ENCODE assay signal across 11 cellular contexts in genomic region chr2:79982445-79982844, GRCh38.
DNase-seq lines count a peak whose midpoint lies in the region; ATAC-seq and TF ChIP-seq lines count a peak whose summit lies in the region.
"Had no signal": no experiment of that assay in that cellular context is flagged by ENCODE, and none has a peak within 500 bp of the region (broad histone marks: within the 10 kb centered on the region; RNA-seq: fewer than 3 reads in every experiment).

No MANE protein-coding gene starts in this region.

- CTCF ChIA-PET in activated CD8-positive, alpha-beta T cell treated with anti-CD3 and anti-CD28 coated beads for 36 hours (lab: Charles Lee), result no interaction called here
- CTCF ChIA-PET in activated CD8-positive, alpha-beta T cell treated with anti-CD3 and anti-CD28 coated beads, Interleukin-2, amount 10 ng/mL, durations not matched to agents 7 days and 5 days (lab: Charles Lee), result no interaction called here

- H3K4me3 Mint-ChIP-seq in activated CD8-positive, alpha-beta T cell treated with anti-CD3 and anti-CD28 coated beads for 36 hours, result no peak overlapping the region
- no peak overlapping the region for H3K4me3 Mint-ChIP-seq in activated CD8-positive, alpha-beta T cell treated with anti-CD3 and anti-CD28 coated beads, Interleukin-2, amount 10 ng/mL, durations not matched to agents 7 days and 5 days
- H3K4me3 Mint-ChIP-seq: activated naive CD4-positive, alpha-beta T cell treated with anti-CD3 and anti-CD28 coated beads, Interleukin-2, amount 10 ng/mL, durations not matched to agents 7 days and 5 days had no signal

- no peak for TF ChIP-seq POLR2A in NB4 (IDR thresholded peaks at IDR 0.05; ENCODE audit: extremely low read depth, insufficient read length)

- no peaks in the 10 kb centered on the region for H3K9me3 Mint-ChIP-seq in activated CD8-positive, alpha-beta T cell treated with anti-CD3 and anti-CD28 coated beads for 36 hours
- no peaks in the 10 kb centered on the region for H3K9me3 Mint-ChIP-seq in activated CD8-positive, alpha-beta T cell treated with anti-CD3 and anti-CD28 coated beads, Interleukin-2, amount 10 ng/mL, durations not matched to agents 7 days and 5 days (ENCODE audit: insufficient read depth)
- H3K9me3 Mint-ChIP-seq: activated naive CD4-positive, alpha-beta T cell treated with anti-CD3 and anti-CD28 coated beads, Interleukin-2, amount 10 ng/mL, durations not matched to agents 7 days and 5 days had no signal

- H3K27ac Mint-ChIP-seq in activated CD8-positive, alpha-beta T cell treated with anti-CD3 and anti-CD28 coated beads for 36 hours, result no peak overlapping the region
- H3K27ac Mint-ChIP-seq in activated CD8-positive, alpha-beta T cell treated with anti-CD3 and anti-CD28 coated beads, Interleukin-2, amount 10 ng/mL, durations not matched to agents 7 days and 5 days, result no peak overlapping the region
- H3K27ac Mint-ChIP-seq: activated naive CD4-positive, alpha-beta T cell treated with anti-CD3 and anti-CD28 coated beads, Interleukin-2, amount 10 ng/mL, durations not matched to agents 7 days and 5 days; CD14-positive monocyte had no signal

- H3K36me3 Mint-ChIP-seq in activated CD8-positive, alpha-beta T cell treated with anti-CD3 and anti-CD28 coated beads for 36 hours (ENCODE audit: low read depth), result no peaks in the 10 kb centered on the region
- no peaks in the 10 kb centered on the region for H3K36me3 Mint-ChIP-seq in activated CD8-positive, alpha-beta T cell treated with anti-CD3 and anti-CD28 coated beads, Interleukin-2, amount 10 ng/mL, durations not matched to agents 7 days and 5 days (ENCODE audit: low read depth)
- H3K36me3 Mint-ChIP-seq: activated naive CD4-positive, alpha-beta T cell treated with anti-CD3 and anti-CD28 coated beads, Interleukin-2, amount 10 ng/mL, durations not matched to agents 7 days and 5 days; CD14-positive monocyte had no signal

- H3K4me1 Mint-ChIP-seq in activated CD8-positive, alpha-beta T cell treated with anti-CD3 and anti-CD28 coated beads for 36 hours (ENCODE audit: low read depth), result no peaks in the 10 kb centered on the region
- no peaks in the 10 kb centered on the region for H3K4me1 Mint-ChIP-seq in activated CD8-positive, alpha-beta T cell treated with anti-CD3 and anti-CD28 coated beads, Interleukin-2, amount 10 ng/mL, durations not matched to agents 7 days and 5 days (ENCODE audit: low read depth)
- H3K4me1 Mint-ChIP-seq: activated naive CD4-positive, alpha-beta T cell treated with anti-CD3 and anti-CD28 coated beads, Interleukin-2, amount 10 ng/mL, durations not matched to agents 7 days and 5 days; CD14-positive monocyte had no signal

- POLR2A ChIA-PET in activated CD8-positive, alpha-beta T cell treated with anti-CD3 and anti-CD28 coated beads for 36 hours (lab: Charles Lee), result no interaction called here
- POLR2A ChIA-PET in activated CD8-positive, alpha-beta T cell treated with anti-CD3 and anti-CD28 coated beads, Interleukin-2, amount 10 ng/mL, durations not matched to agents 7 days and 5 days (lab: Charles Lee), result no interaction called here

- peaks cover 1% of the 10 kb centered on the region for H3K27me3 Mint-ChIP-seq in activated CD8-positive, alpha-beta T cell treated with anti-CD3 and anti-CD28 coated beads for 36 hours
- no peaks in the 10 kb centered on the region for H3K27me3 Mint-ChIP-seq in activated CD8-positive, alpha-beta T cell treated with anti-CD3 and anti-CD28 coated beads, Interleukin-2, amount 10 ng/mL, durations not matched to agents 7 days and 5 days (ENCODE audit: low read depth)
- H3K27me3 Mint-ChIP-seq: activated naive CD4-positive, alpha-beta T cell treated with anti-CD3 and anti-CD28 coated beads, Interleukin-2, amount 10 ng/mL, durations not matched to agents 7 days and 5 days had no signal

- peak; percentile 31 for TF ChIP-seq CTCF in activated CD8-positive, alpha-beta T cell treated with anti-CD3 and anti-CD28 coated beads for 36 hours (IDR thresholded peaks at IDR 0.05)
- TF ChIP-seq CTCF in NB4 (IDR thresholded peaks at IDR 0.05; ENCODE audit: low read depth, low read length) (peak; percentile 37), epithelial cell of proximal tubule (conservative IDR thresholded peaks at IDR 0.05; ENCODE audit: low read depth, low read length) (peak; percentile 47)

- no peak for ATAC-seq in activated CD8-positive, alpha-beta T cell treated with anti-CD3 and anti-CD28 coated beads for 36 hours
- no peak for ATAC-seq in activated CD8-positive, alpha-beta T cell treated with anti-CD3 and anti-CD28 coated beads, Interleukin-2, amount 10 ng/mL, durations not matched to agents 7 days and 5 days
- ATAC-seq in GM21529 (IDR thresholded peaks at IDR 0.05; ENCODE audit: unreplicated experiment), result no peak
- no peak for ATAC-seq in GM21367 (IDR thresholded peaks at IDR 0.05; ENCODE audit: unreplicated experiment)

- H3K4me3 ChIP-seq in NB4 (ENCODE audit: low read depth, low read length) (no peak overlapping the region), epithelial cell of proximal tubule (ENCODE audit: low read depth, low read length) (no peak overlapping the region)

- intact Hi-C loops in activated CD8-positive, alpha-beta T cell treated with anti-CD3 and anti-CD28 coated beads for 36 hours (cut with micrococcal nuclease), result no loop called here

- DNase-seq in activated CD8-positive, alpha-beta T cell treated with anti-CD3 and anti-CD28 coated beads for 36 hours, result peak; percentile 8
- DNase-seq in activated CD8-positive, alpha-beta T cell treated with anti-CD3 and anti-CD28 coated beads, Interleukin-2, amount 10 ng/mL, durations not matched to agents 7 days and 5 days, result no peak
- DNase-seq in NB4 (ENCODE audit: low read depth), result peak; percentile 28
- no peak for DNase-seq in epithelial cell of proximal tubule (ENCODE audit: low read depth)
- DNase-seq in superior temporal gyrus (ENCODE audit: extremely low spot score), result peak; percentile 82
- no peak for DNase-seq in A172 (ENCODE audit: low spot score)
- DNase-seq: activated naive CD4-positive, alpha-beta T cell treated with anti-CD3 and anti-CD28 coated beads, Interleukin-2, amount 10 ng/mL, durations not matched to agents 7 days and 5 days; occipital lobe had no signal

Comparison
In these comparisons a context has a peak if more than half of its experiments do, and no peak if none do; other contexts are left out.
1. DNase-seq: peak in activated CD8-positive, alpha-beta T cell treated with anti-CD3 and anti-CD28 coated beads for 36 hours (single experiment), NB4 (single experiment) and superior temporal gyrus (single experiment); none in activated CD8-positive, alpha-beta T cell treated with anti-CD3 and anti-CD28 coated beads, Interleukin-2, amount 10 ng/mL, durations not matched to agents 7 days and 5 days (single experiment), epithelial cell of proximal tubule (single experiment) and A172 (single experiment).
2. Peak in every context shown above with its lines, with median percentiles within 50 percentile points of each other: CTCF ChIP-seq.